10 cellular contexts compared by ENCODE assay signal in genomic region chr15:90414408-90415028, GRCh38. TPM values are rescaled to one million over a fixed set of nuclear protein-coding genes. Genes with fewer than 3 reads are reported as not detected.
DNase-seq lines count a peak whose midpoint lies in the region; ATAC-seq and TF ChIP-seq lines count a peak whose summit lies in the region.
"Had no signal": no experiment of that assay in that cellular context is flagged by ENCODE, and none has a peak within 500 bp of the region (broad histone marks: within the 10 kb centered on the region; RNA-seq: fewer than 3 reads in every experiment).

No MANE protein-coding gene starts in this region.

- H3K36me3 Mint-ChIP-seq in activated T-cell treated with anti-CD3 and anti-CD28 coated beads, Interleukin-2, amount 50 U/mL, for 72 hours (ENCODE audit: insufficient read depth in 2 of 2), result peaks cover 17 to 30% of the 10 kb centered on the region in 2 donors

- peaks cover 6 to 8% of the 10 kb centered on the region in 2 donors for H3K9me3 Mint-ChIP-seq in activated T-cell treated with anti-CD3 and anti-CD28 coated beads, Interleukin-2, amount 50 U/mL, for 72 hours

- H3K4me1 Mint-ChIP-seq in activated T-cell treated with anti-CD3 and anti-CD28 coated beads, Interleukin-2, amount 50 U/mL, for 72 hours (ENCODE audit: low read depth), result peaks cover 84% of the 10 kb centered on the region

- no peaks in the 10 kb centered on the region for H4K20me1 ChIP-seq in hepatocyte (ENCODE audit: insufficient read depth, poor library complexity, severe bottlenecking)

- TF ChIP-seq CTCF in hepatocyte (IDR thresholded peaks at IDR 0.05; ENCODE audit: poor library complexity), result no peak
- TF ChIP-seq CTCF in stomach (IDR thresholded peaks at IDR 0.05), result no peak

- H3K9me2 ChIP-seq in hepatocyte (replicated peaks; ENCODE audit: insufficient read depth), result no peaks in the 10 kb centered on the region

- peak overlapping the region; percentile 56 for H3K27ac Mint-ChIP-seq in activated T-cell treated with anti-CD3 and anti-CD28 coated beads, Interleukin-2, amount 50 U/mL, for 72 hours

- ATAC-seq in activated T-cell treated with anti-CD3 and anti-CD28 coated beads, Interleukin-2, amount 50 U/mL, for 72 hours (replicated peaks in 1 of 2), result peak; percentile 60 to 62
- ATAC-seq in HG02885 (IDR thresholded peaks at IDR 0.05; ENCODE audit: poor library complexity, unreplicated experiment), result no peak
- ATAC-seq in GM21723 (IDR thresholded peaks at IDR 0.05; ENCODE audit: unreplicated experiment), result no peak
- ATAC-seq in GM18870 (IDR thresholded peaks at IDR 0.05; ENCODE audit: unreplicated experiment), result no peak

- peak overlapping the region; percentile 65 for H3K4me2 ChIP-seq in hepatocyte

- 73% methylated on average over 9 of the region's 9 CpGs for WGBS in hepatocyte (ENCODE audit: low lambda C conversion rate, missing lambda C conversion rate)
- 56 to 73% (median 67%) methylated on average over 9 of the region's 9 CpGs for WGBS in stomach, 5 donors

- H3K79me2 ChIP-seq in hepatocyte, result peaks cover 75% of the 10 kb centered on the region

- peak overlapping the region; percentile 64 to 70 for H3K4me3 Mint-ChIP-seq in activated T-cell treated with anti-CD3 and anti-CD28 coated beads, Interleukin-2, amount 50 U/mL, for 72 hours

- H3K27ac ChIP-seq in hepatocyte, result peak overlapping the region; percentile 88
- peak overlapping the region in 4 of 5 donors; percentile 43 to 83 (median 62) for H3K27ac ChIP-seq in stomach

- no peaks in the 10 kb centered on the region for H3K9me3 ChIP-seq in hepatocyte (ENCODE audit: low read depth)
- no peaks in the 10 kb centered on the region for H3K9me3 ChIP-seq in stomach

- no peaks in the 10 kb centered on the region for H3K27me3 Mint-ChIP-seq in activated T-cell treated with anti-CD3 and anti-CD28 coated beads, Interleukin-2, amount 50 U/mL, for 72 hours (ENCODE audit: low read depth)

- H2AFZ ChIP-seq in hepatocyte, result no peak overlapping the region

- H3K4me3 ChIP-seq in hepatocyte (no peak overlapping the region), stomach (no peak overlapping the region)

- H3K36me3 ChIP-seq in hepatocyte (replicated peaks; ENCODE audit: insufficient read depth, low read depth) (no peaks in the 10 kb centered on the region), stomach (peaks cover 0 to under 1% (median 0%) of the 10 kb centered on the region in 4 donors)

- no peak for TF ChIP-seq EP300 in stomach (IDR thresholded peaks at IDR 0.05)

- H3K4me1 ChIP-seq in hepatocyte (ENCODE audit: insufficient read depth) (peaks cover 37% of the 10 kb centered on the region), stomach (peaks cover 30 to 68% (median 44%) of the 10 kb centered on the region in 4 donors)

- intact Hi-C loops in stomach (cut with DNase I; ENCODE audit: low total_unique reads), result no loop called here

- no peak for TF ChIP-seq POLR2A in stomach (IDR thresholded peaks at IDR 0.05)

- peak; percentile 20 to 21 for DNase-seq in activated CD4-positive, alpha-beta T cell treated with anti-CD3 and anti-CD28 coated beads for 4 hours
- DNase-seq in activated CD4-positive, alpha-beta T cell treated with anti-CD3 and anti-CD28 coated beads, Interleukin-2, amount 50 U/mL, for 1 hour, result no peak
- peak; percentile 38 to 58 for DNase-seq in activated T-cell treated with anti-CD3 and anti-CD28 coated beads, Interleukin-2, amount 50 U/mL, for 72 hours
- DNase-seq in hepatocyte (ENCODE audit: low spot score) (peak; percentile 37), stomach (no peak)
- DNase-seq: NCI-H345, occipital lobe had no signal

- H3K27me3 ChIP-seq in hepatocyte (no peaks in the 10 kb centered on the region), stomach (no peaks in the 10 kb centered on the region)

RNA-seq across cellular contexts. Expression of gene IQGAP1, which starts 26.5 kb away (rescaled TPM):
- 100 to 1,000 TPM; 177 to 184 TPM for total RNA-seq in activated T-cell treated with anti-CD3 and anti-CD28 coated beads, Interleukin-2, amount 50 U/mL, for 72 hours
- total RNA-seq in hepatocyte (102 and 125 TPM in 2 replicates), stomach (100 to 1,000 TPM in 3 of 5 donors, 10 to 100 TPM in 2; 74.1 to 222 (median 160) TPM)
- polyA plus RNA-seq in hepatocyte (60.4 and 65.8 TPM in 2 replicates), stomach (10 to 100 TPM; 22.3 to 64.5 (median 43.7) TPM)

Comparison
In these comparisons a context has a peak if more than half of its experiments do, and no peak if none do; other contexts are left out.
1. DNase-seq: peak in activated CD4-positive, alpha-beta T cell treated with anti-CD3 and anti-CD28 coated beads for 4 hours (2 of 2), activated T-cell treated with anti-CD3 and anti-CD28 coated beads, Interleukin-2, amount 50 U/mL, for 72 hours (2 of 2) and hepatocyte (single experiment); none in activated CD4-positive, alpha-beta T cell treated with anti-CD3 and anti-CD28 coated beads, Interleukin-2, amount 50 U/mL, for 1 hour (single experiment) and stomach (single experiment).
2. ATAC-seq: peak in activated T-cell treated with anti-CD3 and anti-CD28 coated beads, Interleukin-2, amount 50 U/mL, for 72 hours (2 of 2); none in HG02885 (single experiment), GM21723 (single experiment) and GM18870 (single experiment).